In the genomic region with DNA sequence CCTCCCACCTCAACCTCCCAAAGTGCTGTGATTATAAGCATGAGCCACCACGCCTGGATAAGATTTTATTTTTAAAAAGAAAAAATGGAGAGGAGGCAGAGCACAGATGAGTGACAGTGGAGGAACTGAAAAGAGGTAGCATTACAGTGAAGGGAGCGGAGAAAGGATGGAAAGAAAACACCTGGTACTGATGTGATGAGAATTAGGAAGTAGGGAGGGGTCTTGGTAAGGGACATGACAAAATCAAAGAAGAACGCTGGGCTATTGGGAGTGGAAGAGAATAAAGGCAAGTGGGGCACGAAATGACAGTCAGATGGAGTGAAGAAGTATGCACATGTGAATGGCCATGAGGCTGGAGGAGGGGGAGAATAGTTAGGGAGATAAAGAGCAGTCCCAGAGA, we compare ENCODE assay signal across 27 cellular contexts. TPM values are rescaled to one million over a fixed set of nuclear protein-coding genes. Genes with fewer than 3 reads are reported as not detected.
"Had no signal": no experiment of that assay in that cellular context is flagged by ENCODE, and none has a peak within 500 bp of the region (broad histone marks: within the 10 kb centered on the region; RNA-seq: fewer than 3 reads in every experiment).

No MANE protein-coding gene starts in this region.

- H3K4me3 Mint-ChIP-seq: activated CD8-positive, alpha-beta T cell treated with anti-CD3 and anti-CD28 coated beads for 36 hours; activated naive CD4-positive, alpha-beta T cell treated with anti-CD3 and anti-CD28 coated beads for 36 hours; activated T-helper 17 cell treated with anti-CD3 and anti-CD28 coated beads, Interleukin-2, amount 50 U/mL, for 72 hours; mesothelial cell of epicardium; nephron progenitor cell; stimulated activated effector memory CD8-positive, alpha-beta T cell treated with anti-CD3 and anti-CD28 coated beads, Interleukin-12 subunit alpha, Interleukin-12 subunit beta, amount 100 ng/mL, for 72 hours had no signal

- H3K9me3 ChIP-seq: colonic mucosa, thyroid gland had no signal

- H3K27ac ChIP-seq: brain microvascular endothelial cell, colonic mucosa, thyroid gland had no signal

- H3K4me3 ChIP-seq: colonic mucosa, lung, smooth muscle cell, thyroid gland had no signal

- H3K36me3 ChIP-seq: brain microvascular endothelial cell, colonic mucosa, thyroid gland had no signal

- H3K4me1 ChIP-seq: colonic mucosa, thyroid gland had no signal

- ATAC-seq: activated CD8-positive, alpha-beta T cell treated with anti-CD3 and anti-CD28 coated beads for 36 hours; activated T-helper 17 cell treated with anti-CD3 and anti-CD28 coated beads, Interleukin-2, amount 50 U/mL, for 72 hours; sciatic nerve; stimulated activated effector memory CD8-positive, alpha-beta T cell treated with anti-CD3 and anti-CD28 coated beads, Interleukin-12 subunit alpha, Interleukin-12 subunit beta, amount 100 ng/mL, for 72 hours had no signal

- H3K9me3 Mint-ChIP-seq: activated CD8-positive, alpha-beta T cell treated with anti-CD3 and anti-CD28 coated beads for 36 hours; activated naive CD4-positive, alpha-beta T cell treated with anti-CD3 and anti-CD28 coated beads for 36 hours; activated T-helper 17 cell treated with anti-CD3 and anti-CD28 coated beads, Interleukin-2, amount 50 U/mL, for 72 hours; mesothelial cell of epicardium; nephron progenitor cell; stimulated activated effector memory CD8-positive, alpha-beta T cell treated with anti-CD3 and anti-CD28 coated beads, Interleukin-12 subunit alpha, Interleukin-12 subunit beta, amount 100 ng/mL, for 72 hours had no signal

- H3K4me1 Mint-ChIP-seq: activated T-helper 17 cell treated with anti-CD3 and anti-CD28 coated beads, Interleukin-2, amount 50 U/mL, for 72 hours; mesothelial cell of epicardium; stimulated activated effector memory CD8-positive, alpha-beta T cell treated with anti-CD3 and anti-CD28 coated beads, Interleukin-12 subunit alpha, Interleukin-12 subunit beta, amount 100 ng/mL, for 72 hours had no signal

- FAIRE-seq: endometrium, islet of Langerhans, TTC549 had no signal

- H3K27ac Mint-ChIP-seq: activated CD8-positive, alpha-beta T cell treated with anti-CD3 and anti-CD28 coated beads for 36 hours; activated naive CD4-positive, alpha-beta T cell treated with anti-CD3 and anti-CD28 coated beads for 36 hours; activated T-helper 17 cell treated with anti-CD3 and anti-CD28 coated beads, Interleukin-2, amount 50 U/mL, for 72 hours; mesothelial cell of epicardium; nephron progenitor cell; stimulated activated effector memory CD8-positive, alpha-beta T cell treated with anti-CD3 and anti-CD28 coated beads, Interleukin-12 subunit alpha, Interleukin-12 subunit beta, amount 100 ng/mL, for 72 hours had no signal

- H3K36me3 Mint-ChIP-seq: mesothelial cell of epicardium; stimulated activated effector memory CD8-positive, alpha-beta T cell treated with anti-CD3 and anti-CD28 coated beads, Interleukin-12 subunit alpha, Interleukin-12 subunit beta, amount 100 ng/mL, for 72 hours had no signal

- DNase-seq: activated CD4-positive, alpha-beta T cell treated with anti-CD3 and anti-CD28 coated beads for 48 hours; activated CD4-positive, CD25-positive, alpha-beta regulatory T cell; activated CD8-positive, alpha-beta T cell treated with anti-CD3 and anti-CD28 coated beads for 36 hours; activated naive CD4-positive, alpha-beta T cell treated with anti-CD3 and anti-CD28 coated beads for 36 hours; activated T-cell treated with anti-CD3 and anti-CD28 coated beads, Interleukin-2, amount 50 U/mL, for 1 hour; aorta; brain microvascular endothelial cell; central memory CD4-positive, alpha-beta T cell; colonic mucosa; erythroblast; foreskin melanocyte; glutamatergic neuron; hippocampal formation; nephron progenitor cell; nucleus accumbens; stimulated activated CD4-positive, alpha-beta T cell treated with anti-CD3 and anti-CD28 coated beads, Interleukin-4, amount 100 ng/mL, for 24 hours; thyroid gland had no signal

- H3K4me2 ChIP-seq: smooth muscle cell had no signal

RNA-seq across cellular contexts. Expression of gene FCRLA, which starts 2.3 kb away (rescaled TPM):
- total RNA-seq: activated CD8-positive, alpha-beta T cell treated with anti-CD3 and anti-CD28 coated beads for 36 hours; activated naive CD4-positive, alpha-beta T cell treated with anti-CD3 and anti-CD28 coated beads for 36 hours; activated T-helper 17 cell treated with anti-CD3 and anti-CD28 coated beads, Interleukin-2, amount 50 U/mL, for 72 hours; mesothelial cell of epicardium; smooth muscle cell; thyroid gland had no signal
- polyA plus RNA-seq: smooth muscle cell, urinary bladder had no signal

RNA-seq across cellular contexts. Expression of gene FCRLB, which starts 12.0 kb away (rescaled TPM):
- total RNA-seq: activated T-helper 17 cell treated with anti-CD3 and anti-CD28 coated beads, Interleukin-2, amount 50 U/mL, for 72 hours had no signal

RNA-seq across cellular contexts. Expression of gene FCGR2B, which starts 46.4 kb away (rescaled TPM):
- total RNA-seq: activated CD8-positive, alpha-beta T cell treated with anti-CD3 and anti-CD28 coated beads for 36 hours; activated naive CD4-positive, alpha-beta T cell treated with anti-CD3 and anti-CD28 coated beads for 36 hours; mesothelial cell of epicardium; smooth muscle cell had no signal
- polyA plus RNA-seq: smooth muscle cell had no signal
